In genomic region chr2:205903549-205904129, GRCh38 we compare ENCODE assay signal across 8 cellular contexts.
DNase-seq lines count a peak whose midpoint lies in the region; ATAC-seq and TF ChIP-seq lines count a peak whose summit lies in the region.

No MANE protein-coding gene starts in this region.

- ATAC-seq in GM18502 (IDR thresholded peaks at IDR 0.05; ENCODE audit: poor library complexity, unreplicated experiment) (peak; percentile 86), HG03025 (IDR thresholded peaks at IDR 0.05; ENCODE audit: low FRiP score, unreplicated experiment) (peak; percentile 80), HG03097 (IDR thresholded peaks at IDR 0.05; ENCODE audit: low FRiP score, unreplicated experiment) (no peak)

- POLR2A ChIA-PET in AG04449 (lab: Yijun Ruan, JAX): no interaction called here

- no peak for DNase-seq in AG04449 (ENCODE audit: low read depth, low spot score)
- DNase-seq in SK-N-DZ (ENCODE audit: low spot score): peak; percentile 54
- peak; percentile 78 for DNase-seq in islet precursor cell
- no peak for DNase-seq in C1 segment of cervical spinal cord (lab: John Stamatoyannopoulos, UW)
- DNase-seq in posterior cingulate gyrus: no peak

- TF ChIP-seq CTCF in AG04449 (IDR thresholded peaks at IDR 0.05; ENCODE audit: insufficient read depth, low read length, missing control alignments): peak; percentile 17

- intact Hi-C loops in posterior cingulate gyrus (cut with DNase I): no loop called here

- no peak overlapping the region for H3K4me3 ChIP-seq in AG04449 (ENCODE audit: low read depth, low read length)

- CTCF ChIA-PET in AG04449 (lab: Yijun Ruan, JAX): interaction anchor here (0.6 to 9.1 kb wide), 4 partner anchors 18 to 44 kb away, joined by 3 to 52 read pairs (median 5); no protein-coding TSS in a partner anchor

Comparison
In these comparisons a context has a peak if more than half of its experiments do, and no peak if none do; other contexts are left out.
1. DNase-seq: peak in SK-N-DZ (single experiment) and islet precursor cell (single experiment); none in AG04449 (single experiment), C1 segment of cervical spinal cord (0 of 14) and posterior cingulate gyrus (0 of 10).